23 cellular contexts compared by ENCODE assay signal in the genomic region with DNA sequence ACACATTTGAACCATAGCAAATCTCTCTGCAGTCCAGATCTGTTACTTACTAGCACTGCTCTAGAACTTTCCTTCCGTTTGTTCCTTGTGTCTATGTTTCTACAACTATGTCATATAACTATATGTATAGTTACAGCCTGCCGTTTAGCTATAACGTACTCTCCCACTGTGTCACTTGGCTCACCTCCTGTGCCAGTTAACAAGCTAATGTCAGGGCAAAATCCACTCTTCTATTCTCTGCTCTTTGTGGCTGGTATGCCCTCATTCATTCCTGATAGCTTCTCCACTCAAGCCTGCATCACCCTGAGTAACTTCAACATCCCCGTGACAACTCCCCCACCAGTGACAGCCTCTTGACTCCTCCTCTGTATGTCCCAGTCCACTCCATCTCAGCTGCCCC.
"Had no signal": no experiment of that assay in that cellular context is flagged by ENCODE, and none has a peak within 500 bp of the region (broad histone marks: within the 10 kb centered on the region; RNA-seq: fewer than 3 reads in every experiment).

No MANE protein-coding gene starts in this region.

- H3K27ac ChIP-seq: colonic mucosa, epithelial cell of prostate, foreskin keratinocyte, gastroesophageal sphincter, heart left ventricle, hepatocyte, left lung, lower lobe of right lung had no signal

- H3K36me3 ChIP-seq: colonic mucosa, gastroesophageal sphincter, heart left ventricle, left lung, lower lobe of right lung had no signal

- ATAC-seq: effector memory CD8-positive, alpha-beta T cell; esophagus mucosa; foreskin keratinocyte; gastroesophageal sphincter; heart left ventricle; left lung; left ventricle myocardium superior; lower lobe of right lung had no signal

- H3K4me3 Mint-ChIP-seq: dendritic cell treated with granulocyte-macrophage colony-stimulating factor and Interleukin-4, amounts not matched to agents 40 ng/mL and 50 ng/mL, for 4 days; effector memory CD8-positive, alpha-beta T cell; endodermal cell; immature natural killer cell; mesothelial cell of epicardium had no signal

- H3K27ac Mint-ChIP-seq: dendritic cell treated with granulocyte-macrophage colony-stimulating factor and Interleukin-4, amounts not matched to agents 40 ng/mL and 50 ng/mL, for 4 days; effector memory CD8-positive, alpha-beta T cell; endodermal cell; immature natural killer cell; mesothelial cell of epicardium had no signal

- H3K36me3 Mint-ChIP-seq: immature natural killer cell, mesothelial cell of epicardium had no signal

- DNase-seq: colonic mucosa; cortex of kidney; effector CD8-positive, alpha-beta T cell; effector memory CD8-positive, alpha-beta T cell; endodermal cell; erythroblast; foreskin keratinocyte; heart left ventricle; hypothalamus; immature natural killer cell; islet precursor cell; kidney; kidney glomerular epithelial cell; left lung; left ventricle myocardium superior; lower lobe of right lung; mesenchymal stem cell had no signal

- H3K9me3 ChIP-seq: colonic mucosa, gastroesophageal sphincter, heart left ventricle, left lung, lower lobe of right lung had no signal

- H3K9me3 Mint-ChIP-seq: dendritic cell treated with granulocyte-macrophage colony-stimulating factor and Interleukin-4, amounts not matched to agents 40 ng/mL and 50 ng/mL, for 4 days; endodermal cell; immature natural killer cell; mesothelial cell of epicardium had no signal

- H3K4me1 ChIP-seq: colonic mucosa, foreskin keratinocyte, gastroesophageal sphincter, heart left ventricle, left lung, lower lobe of right lung had no signal

- H3K27me3 Mint-ChIP-seq: dendritic cell treated with granulocyte-macrophage colony-stimulating factor and Interleukin-4, amounts not matched to agents 40 ng/mL and 50 ng/mL, for 4 days; effector memory CD8-positive, alpha-beta T cell had no signal

- H3K27me3 ChIP-seq: colonic mucosa, gastroesophageal sphincter, hepatocyte, left lung had no signal

- H3K4me3 ChIP-seq: colonic mucosa, gastroesophageal sphincter, heart left ventricle, hepatocyte, left lung, lower lobe of right lung had no signal

- H3K4me1 Mint-ChIP-seq: immature natural killer cell had no signal
